ENCODE assay signal across 14 cellular contexts in the genomic region with DNA sequence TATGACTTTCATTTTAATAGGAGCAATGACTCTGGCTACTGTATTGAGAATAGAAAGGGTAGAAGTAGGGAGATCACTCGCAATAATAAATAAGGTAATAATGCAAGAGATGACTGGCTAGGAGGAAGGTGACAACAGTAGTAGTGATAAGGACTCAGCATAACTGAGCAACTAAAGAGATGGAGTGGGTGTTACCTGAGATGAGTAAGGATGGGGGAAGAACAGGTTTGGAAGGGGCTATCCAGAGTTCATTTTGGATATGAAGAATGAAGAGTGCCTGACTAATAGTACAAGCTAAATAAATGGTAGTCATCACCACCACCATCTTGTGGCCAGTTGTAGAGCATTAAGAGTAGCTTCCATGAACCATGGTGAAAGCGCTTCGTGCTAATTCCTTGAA.
DNase-seq lines count a peak whose midpoint lies in the region; ATAC-seq and TF ChIP-seq lines count a peak whose summit lies in the region.
"Had no signal": no experiment of that assay in that cellular context is flagged by ENCODE, and none has a peak within 500 bp of the region (broad histone marks: within the 10 kb centered on the region; RNA-seq: fewer than 3 reads in every experiment).

No MANE protein-coding gene starts in this region.

- no peak overlapping the region for H3K4me3 Mint-ChIP-seq in activated CD8-positive, alpha-beta T cell treated with anti-CD3 and anti-CD28 coated beads for 36 hours
- no peak overlapping the region for H3K4me3 Mint-ChIP-seq in activated CD8-positive, alpha-beta T cell treated with anti-CD3 and anti-CD28 coated beads, Interleukin-2, amount 10 ng/mL, durations not matched to agents 7 days and 5 days
- H3K4me3 Mint-ChIP-seq: CD4-positive, CD25-positive, alpha-beta regulatory T cell had no signal

- ATAC-seq in activated CD8-positive, alpha-beta T cell treated with anti-CD3 and anti-CD28 coated beads for 36 hours = peak; percentile 53
- no peak for ATAC-seq in activated CD8-positive, alpha-beta T cell treated with anti-CD3 and anti-CD28 coated beads, Interleukin-2, amount 10 ng/mL, durations not matched to agents 7 days and 5 days
- ATAC-seq in activated naive CD4-positive, alpha-beta T cell treated with anti-CD3 and anti-CD28 coated beads, Interleukin-2, amount 50 U/mL, for 72 hours = peak; percentile 73 to 76
- ATAC-seq in GM18907 (IDR thresholded peaks at IDR 0.05; ENCODE audit: unreplicated experiment) = no peak
- ATAC-seq: HCT116, HepG2 had no signal

- H3K4me3 ChIP-seq in epithelial cell of esophagus (ENCODE audit: low read length) = no peak overlapping the region
- H3K4me3 ChIP-seq: BLaER1 treated with 17β-estradiol and CSF1 and Interleukin-3, amounts not matched to agents 10 nM and 100 nM; GM23248 had no signal

- intact Hi-C loops in activated CD8-positive, alpha-beta T cell treated with anti-CD3 and anti-CD28 coated beads for 36 hours (cut with micrococcal nuclease) = no loop called here

- no peak for DNase-seq in activated CD8-positive, alpha-beta T cell treated with anti-CD3 and anti-CD28 coated beads for 36 hours
- no peak for DNase-seq in activated CD8-positive, alpha-beta T cell treated with anti-CD3 and anti-CD28 coated beads, Interleukin-2, amount 10 ng/mL, durations not matched to agents 7 days and 5 days
- DNase-seq in activated naive CD4-positive, alpha-beta T cell treated with anti-CD3 and anti-CD28 coated beads, Interleukin-2, amount 50 U/mL, for 72 hours (ENCODE audit: low spot score in 2 of 2) = no peak
- no peak for DNase-seq in activated naive CD4-positive, alpha-beta T cell treated with Interleukin-2 at 50 U/mL for 16 hours
- DNase-seq in epithelial cell of esophagus (ENCODE audit: low read depth) = peak; percentile 10
- DNase-seq in DMS79 treated with DMSO at 0.1 percent for 48 hours (lab: John Stamatoyannopoulos, UW) = no peak
- DNase-seq: ACHN; CD4-positive, CD25-positive, alpha-beta regulatory T cell; DMS53; GM23248 had no signal

- peaks cover 31% of the 10 kb centered on the region for H3K36me3 Mint-ChIP-seq in activated CD8-positive, alpha-beta T cell treated with anti-CD3 and anti-CD28 coated beads for 36 hours (ENCODE audit: low read depth)
- peaks cover 74% of the 10 kb centered on the region for H3K36me3 Mint-ChIP-seq in activated CD8-positive, alpha-beta T cell treated with anti-CD3 and anti-CD28 coated beads, Interleukin-2, amount 10 ng/mL, durations not matched to agents 7 days and 5 days (ENCODE audit: low read depth)
- peaks cover 24 to 36% of the 10 kb centered on the region in 2 donors for H3K36me3 Mint-ChIP-seq in activated naive CD4-positive, alpha-beta T cell treated with anti-CD3 and anti-CD28 coated beads, Interleukin-2, amount 50 U/mL, for 72 hours

- no peaks in the 10 kb centered on the region for H3K27me3 Mint-ChIP-seq in activated CD8-positive, alpha-beta T cell treated with anti-CD3 and anti-CD28 coated beads for 36 hours
- H3K27me3 Mint-ChIP-seq in activated CD8-positive, alpha-beta T cell treated with anti-CD3 and anti-CD28 coated beads, Interleukin-2, amount 10 ng/mL, durations not matched to agents 7 days and 5 days (ENCODE audit: low read depth) = no peaks in the 10 kb centered on the region
- H3K27me3 Mint-ChIP-seq: CD4-positive, CD25-positive, alpha-beta regulatory T cell had no signal

- no peak overlapping the region for H3K27ac Mint-ChIP-seq in activated CD8-positive, alpha-beta T cell treated with anti-CD3 and anti-CD28 coated beads for 36 hours
- H3K27ac Mint-ChIP-seq in activated CD8-positive, alpha-beta T cell treated with anti-CD3 and anti-CD28 coated beads, Interleukin-2, amount 10 ng/mL, durations not matched to agents 7 days and 5 days = no peak overlapping the region
- no peak overlapping the region for H3K27ac Mint-ChIP-seq in activated naive CD4-positive, alpha-beta T cell treated with anti-CD3 and anti-CD28 coated beads, Interleukin-2, amount 50 U/mL, for 72 hours

- peaks cover 19% of the 10 kb centered on the region for H3K9me3 Mint-ChIP-seq in activated CD8-positive, alpha-beta T cell treated with anti-CD3 and anti-CD28 coated beads for 36 hours
- H3K9me3 Mint-ChIP-seq in activated CD8-positive, alpha-beta T cell treated with anti-CD3 and anti-CD28 coated beads, Interleukin-2, amount 10 ng/mL, durations not matched to agents 7 days and 5 days (ENCODE audit: insufficient read depth) = peaks cover 25% of the 10 kb centered on the region
- H3K9me3 Mint-ChIP-seq in activated naive CD4-positive, alpha-beta T cell treated with anti-CD3 and anti-CD28 coated beads, Interleukin-2, amount 50 U/mL, for 72 hours = peaks cover 16 to 19% of the 10 kb centered on the region in 2 donors

- CTCF ChIA-PET in activated CD8-positive, alpha-beta T cell treated with anti-CD3 and anti-CD28 coated beads for 36 hours (lab: Charles Lee) = interaction anchor here (1.0 to 3.8 kb wide), 3 partner anchors 11 to 56 kb away, joined by 3 to 14 read pairs (median 6); no protein-coding TSS in a partner anchor
- CTCF ChIA-PET in activated CD8-positive, alpha-beta T cell treated with anti-CD3 and anti-CD28 coated beads, Interleukin-2, amount 10 ng/mL, durations not matched to agents 7 days and 5 days (lab: Charles Lee) = interaction anchor here (1.3 to 1.4 kb wide), 2 partner anchors 100 to 214 kb away, joined by 3 to 4 read pairs; no protein-coding TSS in a partner anchor

- peaks cover 4% of the 10 kb centered on the region for H3K4me1 Mint-ChIP-seq in activated CD8-positive, alpha-beta T cell treated with anti-CD3 and anti-CD28 coated beads for 36 hours (ENCODE audit: low read depth)
- no peaks in the 10 kb centered on the region for H3K4me1 Mint-ChIP-seq in activated CD8-positive, alpha-beta T cell treated with anti-CD3 and anti-CD28 coated beads, Interleukin-2, amount 10 ng/mL, durations not matched to agents 7 days and 5 days (ENCODE audit: low read depth)

- POLR2A ChIA-PET in activated CD8-positive, alpha-beta T cell treated with anti-CD3 and anti-CD28 coated beads for 36 hours (lab: Charles Lee) = interaction anchor here (1.0 to 1.2 kb wide), 2 partner anchors 10 to 156 kb away, joined by 3 read pairs; no protein-coding TSS in a partner anchor
- POLR2A ChIA-PET in activated CD8-positive, alpha-beta T cell treated with anti-CD3 and anti-CD28 coated beads, Interleukin-2, amount 10 ng/mL, durations not matched to agents 7 days and 5 days (lab: Charles Lee) = no interaction called here

- no peak for TF ChIP-seq CTCF in activated CD8-positive, alpha-beta T cell treated with anti-CD3 and anti-CD28 coated beads for 36 hours (IDR thresholded peaks at IDR 0.05)
- TF ChIP-seq CTCF in epithelial cell of esophagus (IDR thresholded peaks at IDR 0.05; ENCODE audit: insufficient read depth, low read depth, low read length, missing control alignments) = no peak

Comparison
In these comparisons a context has a peak if more than half of its experiments do, and no peak if none do; other contexts are left out.
1. ATAC-seq: peak in activated CD8-positive, alpha-beta T cell treated with anti-CD3 and anti-CD28 coated beads for 36 hours (single experiment) and activated naive CD4-positive, alpha-beta T cell treated with anti-CD3 and anti-CD28 coated beads, Interleukin-2, amount 50 U/mL, for 72 hours (2 of 2); none in activated CD8-positive, alpha-beta T cell treated with anti-CD3 and anti-CD28 coated beads, Interleukin-2, amount 10 ng/mL, durations not matched to agents 7 days and 5 days (single experiment) and GM18907 (single experiment).